9 cellular contexts compared by ENCODE assay signal in the genomic region with DNA sequence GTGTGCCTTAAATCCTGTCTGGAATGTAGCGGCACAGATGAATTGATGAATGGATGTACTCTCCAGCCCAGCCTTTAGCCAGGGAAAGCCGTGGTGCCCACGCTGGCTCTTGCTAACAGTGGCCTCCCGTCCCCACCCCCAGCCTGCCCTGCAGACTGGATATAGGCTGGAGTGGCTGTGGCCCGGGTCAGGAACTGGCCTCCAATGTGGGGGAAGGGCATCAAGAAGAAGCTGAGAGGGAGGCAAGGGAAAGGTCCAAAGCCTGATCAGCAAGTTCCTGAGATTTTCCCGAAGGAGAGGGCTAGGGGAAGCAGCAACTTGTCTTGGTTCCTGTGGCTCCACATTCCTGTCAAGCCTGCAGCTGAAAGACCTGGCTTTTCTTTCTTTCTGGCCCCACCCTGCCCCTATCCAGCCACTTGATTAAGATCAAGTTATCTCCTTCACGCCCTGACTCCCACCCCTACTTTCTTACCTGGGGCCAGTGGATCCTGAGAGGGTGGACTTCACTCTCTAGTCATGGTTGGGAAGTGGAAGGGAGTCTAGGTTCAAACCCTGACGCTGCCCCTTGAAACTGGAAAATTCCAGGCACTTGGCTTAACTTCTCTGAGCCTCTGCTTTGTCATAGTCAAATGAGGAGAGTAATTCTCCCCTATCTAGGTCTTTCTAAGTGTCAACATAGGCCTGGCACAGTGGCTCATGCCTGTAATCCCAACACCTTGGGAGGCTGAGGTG. TPM values are rescaled to one million over a fixed set of nuclear protein-coding genes. Genes with fewer than 3 reads are reported as not detected.
DNase-seq lines count a peak whose midpoint lies in the region; ATAC-seq, FAIRE-seq and TF ChIP-seq lines count a peak whose summit lies in the region.
"Had no signal": no experiment of that assay in that cellular context is flagged by ENCODE, and none has a peak within 500 bp of the region (broad histone marks: within the 10 kb centered on the region; RNA-seq: fewer than 3 reads in every experiment).

No MANE protein-coding gene starts in this region.

- POLR2A ChIA-PET in activated CD4-positive, alpha-beta memory T cell treated with anti-CD3 and anti-CD28 coated beads, Interleukin-2, amount 10 ng/mL, durations not matched to agents 7 days and 5 days (lab: Charles Lee) = interaction anchor here (1.5 to 2.9 kb wide), 2 partner anchors 8 to 11 kb away, joined by 4 to 45 read pairs; partner anchors contain the start of gene MICALL1
- POLR2A ChIA-PET in HepG2 (lab: Yijun Ruan, JAX) = interaction anchor here (0.6 to 6.8 kb wide), 7 partner anchors 8 to 95 kb away, joined by 3 to 69 read pairs (median 14); partner anchors contain the start of genes ANKRD54 and MICALL1

- ATAC-seq in HepG2 = peak; percentile 15

- no peak for DNase-seq in activated CD4-positive, alpha-beta memory T cell treated with anti-CD3 and anti-CD28 coated beads, Interleukin-2, amount 10 ng/mL, durations not matched to agents 7 days and 5 days
- DNase-seq in HepG2 (ENCODE audit: low spot score) (no peak), Kasumi-1 (lab: John Stamatoyannopoulos, UW) (no peak), NCI-H2196 (lab: John Stamatoyannopoulos, UW; ENCODE audit: unreplicated experiment) (no peak), NOMO-1 treated with DMSO at 0.1 percent for 48 hours (lab: John Stamatoyannopoulos, UW; ENCODE audit: unreplicated experiment) (no peak)
- DNase-seq: foreskin fibroblast; stimulated activated CD4-positive, alpha-beta T cell treated with anti-CD3 and anti-CD28 coated beads, Interleukin-1b, Interleukin-23, amount 100 ng/mL, for 48 hours had no signal

- no peaks in the 10 kb centered on the region for H3K79me2 ChIP-seq in HepG2 (ENCODE audit: insufficient read depth, low read length)

- CTCF ChIA-PET in activated CD4-positive, alpha-beta memory T cell treated with anti-CD3 and anti-CD28 coated beads, Interleukin-2, amount 10 ng/mL, durations not matched to agents 7 days and 5 days (lab: Charles Lee) = interaction anchor here (0.5 to 2.3 kb wide), 5 partner anchors 8 to 76 kb away, joined by 3 to 9 read pairs (median 4); no protein-coding TSS in a partner anchor
- CTCF ChIA-PET in HepG2 (lab: Yijun Ruan, JAX; ENCODE audit: low intra/inter-chr PET ratio, low total read pairs) = no interaction called here

- H3K4me1 Mint-ChIP-seq in activated CD4-positive, alpha-beta memory T cell treated with anti-CD3 and anti-CD28 coated beads, Interleukin-2, amount 10 ng/mL, durations not matched to agents 7 days and 5 days = peaks cover 33% of the 10 kb centered on the region

- WGBS in HepG2 (ENCODE audit: low lambda C conversion rate) = 33% methylated on average over 8 of the region's 8 CpGs

- H3K36me3 ChIP-seq in BLaER1 (peaks cover 40% of the 10 kb centered on the region), HepG2 (replicated peaks in 1 of 2; ENCODE audit: control insufficient read depth in 1 of 2, insufficient read depth in 2 of 2, low read length in 2 of 2) (peaks cover 1 to 2% of the 10 kb centered on the region in 2 experiments; a peak in 1 of 5 replicates)

- H3K27me3 ChIP-seq in BLaER1 (no peaks in the 10 kb centered on the region), HepG2 (ENCODE audit: control insufficient read depth in 1 of 2, insufficient read depth in 2 of 2, low read length in 2 of 2) (no peaks in the 10 kb centered on the region)

- H3K27ac Mint-ChIP-seq in activated CD4-positive, alpha-beta memory T cell treated with anti-CD3 and anti-CD28 coated beads, Interleukin-2, amount 10 ng/mL, durations not matched to agents 7 days and 5 days = peak overlapping the region; percentile 69

- H3K4me3 Mint-ChIP-seq in activated CD4-positive, alpha-beta memory T cell treated with anti-CD3 and anti-CD28 coated beads, Interleukin-2, amount 10 ng/mL, durations not matched to agents 7 days and 5 days = no peak overlapping the region

- intact Hi-C loops in HepG2 (cut with micrococcal nuclease; ENCODE audit: unreplicated experiment) = no loop called here

- no peak for TF ChIP-seq CTCF in HepG2 (CRISPR knock-in tag; IDR thresholded peaks at IDR 0.05)

- no TSS peak for BruUV-seq in HepG2 (replicated peaks; lab: Mats Ljungman, UMichigan)

- H3K27ac ChIP-seq in BLaER1 = 0 out of 2 replicates have a peak overlapping the region, but pooled peaks have one; percentile 15
- peak overlapping the region; percentile 61 for H3K27ac ChIP-seq in HepG2 (ENCODE audit: extremely low read length, insufficient read depth, low read length)
- H3K27ac ChIP-seq: VCaP had no signal

- H3K9me3 ChIP-seq in BLaER1 (no peaks in the 10 kb centered on the region), HepG2 (ENCODE audit: low read length) (no peaks in the 10 kb centered on the region)

- no peaks in the 10 kb centered on the region for H3K9me3 Mint-ChIP-seq in activated CD4-positive, alpha-beta memory T cell treated with anti-CD3 and anti-CD28 coated beads, Interleukin-2, amount 10 ng/mL, durations not matched to agents 7 days and 5 days

- peak overlapping the region; percentile 19 for H2AFZ ChIP-seq in HepG2 (ENCODE audit: low read length)

- H3K36me3 Mint-ChIP-seq in activated CD4-positive, alpha-beta memory T cell treated with anti-CD3 and anti-CD28 coated beads, Interleukin-2, amount 10 ng/mL, durations not matched to agents 7 days and 5 days (ENCODE audit: low read depth) = peaks cover 9% of the 10 kb centered on the region

- TF ChIP-seq RAD21 in HepG2 (CRISPR knock-in tag; IDR thresholded peaks at IDR 0.05) = no peak

- in situ Hi-C loops in HepG2 (cut with HindIII; ENCODE audit: extremely low pct_ligation_motif_present, low pct_unique_long_range_greater_than_20kb) = no loop called here

- H3K4me3 ChIP-seq in BLaER1 (no peak overlapping the region), HepG2 (replicated peaks in 1 of 3; ENCODE audit: insufficient read depth in 1 of 3, low read depth in 2 of 3, low read length in 3 of 3) (peak overlapping the region in 1 of 3 experiments; percentile 30; a peak in 1 of 6 replicates)

- H3K9ac ChIP-seq in BLaER1 (no peak overlapping the region), HepG2 (ENCODE audit: insufficient read depth, low read depth, low read length) (peak overlapping the region; percentile 49)

- H3K4me1 ChIP-seq in BLaER1 (peaks cover 41% of the 10 kb centered on the region), HepG2 (ENCODE audit: insufficient read depth, low read length) (peaks cover 82% of the 10 kb centered on the region)

- no peaks in the 10 kb centered on the region for H3K27me3 Mint-ChIP-seq in activated CD4-positive, alpha-beta memory T cell treated with anti-CD3 and anti-CD28 coated beads, Interleukin-2, amount 10 ng/mL, durations not matched to agents 7 days and 5 days

- no peak; a peak in 1 of 4 replicates for TF ChIP-seq EP300 in HepG2 (IDR thresholded peaks at IDR 0.05; ENCODE audit: low read depth in 2 of 2, low read length in 2 of 2)
- TF ChIP-seq EP300 in HepG2 (CRISPR knock-in tag; IDR thresholded peaks at IDR 0.05; ENCODE audit: borderline replicate concordance) = no peak

- FAIRE-seq in HepG2 (lab: Jason Lieb, UNC) = no peak

- TF ChIP-seq POLR2A in HepG2 (IDR thresholded peaks at IDR 0.05; ENCODE audit: insufficient read depth in 1 of 2, low read depth in 2 of 2, low read length in 2 of 2) = no peak

- H4K20me1 ChIP-seq in BLaER1 (no peaks in the 10 kb centered on the region), HepG2 (ENCODE audit: insufficient read depth, low read length) (no peaks in the 10 kb centered on the region)

- peak overlapping the region; percentile 84; the same call in 1 of the 2 replicates for H3K4me2 ChIP-seq in BLaER1
- peak overlapping the region; percentile 56 for H3K4me2 ChIP-seq in HepG2 (ENCODE audit: low read depth, low read length)

RNA-seq across cellular contexts. Expression of gene MICALL1, which starts 11.0 kb away (rescaled TPM):
- 10 to 100 TPM; 21.8 to 24.1 TPM for total RNA-seq in activated CD4-positive, alpha-beta memory T cell treated with anti-CD3 and anti-CD28 coated beads, Interleukin-2, amount 10 ng/mL, durations not matched to agents 7 days and 5 days
- 10.2 and 10.6 TPM in 2 replicates for total RNA-seq in HepG2 (2016; rRNA removed; fragmentation: Illumina TruSeq; extraction: Trizol)
- total RNA-seq in HepG2 (2016; cell fraction: cytosol; rRNA removed; fragmentation: Illumina TruSeq; extraction: Trizol; ENCODE audit: low read depth) = 3.4 and 3.8 TPM in 2 replicates
- total RNA-seq in HepG2 (2016; cell fraction: insoluble cytoplasmic fraction; rRNA removed; fragmentation: Illumina TruSeq; extraction: Trizol) = 9.0 and 10.7 TPM in 2 replicates
- 13.1 and 14.5 TPM in 2 replicates for total RNA-seq in HepG2 (2016; cell fraction: membrane; rRNA removed; fragmentation: Illumina TruSeq; extraction: Trizol)
- 7.8 and 8.7 TPM in 2 replicates for total RNA-seq in HepG2 (2016; cell fraction: nucleus; rRNA removed; fragmentation: Illumina TruSeq; extraction: Trizol)
- 7.6 and 10.2 TPM in 2 replicates for polyA plus RNA-seq in HepG2 (2011; rRNA removed)
- polyA plus RNA-seq in HepG2 (2011; cell fraction: cytosol; rRNA removed) = 6.7 and 7.5 TPM in 2 replicates
- polyA plus RNA-seq in HepG2 (2011; cell fraction: nucleus; rRNA removed) = 20.3 and 21.4 TPM in 2 replicates
- 6.6 and 10.9 TPM in 2 replicates for polyA plus RNA-seq in HepG2 (2012)
- polyA plus RNA-seq in HepG2 (2016; cell fraction: cytosol; fragmentation: Illumina TruSeq; extraction: Trizol; ENCODE audit: low read depth) = 4.2 and 4.5 TPM in 2 replicates
- polyA plus RNA-seq in HepG2 (2016; cell fraction: insoluble cytoplasmic fraction; fragmentation: Illumina TruSeq; extraction: Trizol; ENCODE audit: low read depth) = 11.5 and 15.1 TPM in 2 replicates
- polyA plus RNA-seq in HepG2 (2016; cell fraction: membrane; fragmentation: Illumina TruSeq; extraction: Trizol; ENCODE audit: low read depth) = 12.2 and 15.3 TPM in 2 replicates
- polyA plus RNA-seq in HepG2 (2016; cell fraction: nucleus; fragmentation: Illumina TruSeq; extraction: Trizol; ENCODE audit: insufficient read depth, low read depth) = 14.0 and 21.3 TPM in 2 replicates
- 20.1 and 35.6 TPM in 2 replicates for polyA minus RNA-seq in HepG2 (2011; rRNA and poly(A)+ RNA removed; ENCODE audit: low replicate concordance)
- polyA minus RNA-seq in HepG2 (2011; cell fraction: cytosol; rRNA and poly(A)+ RNA removed) = 11.8 and 17.0 TPM in 2 replicates
- 8.9 and 10.7 TPM in 2 replicates for polyA minus RNA-seq in HepG2 (2011; cell fraction: nucleus; rRNA and poly(A)+ RNA removed)

RNA-seq across cellular contexts. Expression of gene EIF3L, which starts 45.9 kb away (rescaled TPM):
- total RNA-seq in activated CD4-positive, alpha-beta memory T cell treated with anti-CD3 and anti-CD28 coated beads, Interleukin-2, amount 10 ng/mL, durations not matched to agents 7 days and 5 days = 100 to 1,000 TPM; 331 to 348 TPM
- total RNA-seq in HepG2 (2016; rRNA removed; fragmentation: Illumina TruSeq; extraction: Trizol) = 514 and 695 TPM in 2 replicates
- total RNA-seq in HepG2 (2016; cell fraction: cytosol; rRNA removed; fragmentation: Illumina TruSeq; extraction: Trizol; ENCODE audit: low read depth) = 243 and 303 TPM in 2 replicates
- total RNA-seq in HepG2 (2016; cell fraction: insoluble cytoplasmic fraction; rRNA removed; fragmentation: Illumina TruSeq; extraction: Trizol) = 490 and 695 TPM in 2 replicates
- 762 and 870 TPM in 2 replicates for total RNA-seq in HepG2 (2016; cell fraction: membrane; rRNA removed; fragmentation: Illumina TruSeq; extraction: Trizol)
- 260 and 289 TPM in 2 replicates for total RNA-seq in HepG2 (2016; cell fraction: nucleus; rRNA removed; fragmentation: Illumina TruSeq; extraction: Trizol)
- polyA plus RNA-seq in HepG2 (2011; rRNA removed) = 731 and 793 TPM in 2 replicates
- 709 and 837 TPM in 2 replicates for polyA plus RNA-seq in HepG2 (2011; cell fraction: cytosol; rRNA removed)
- 198 TPM in 2 replicates for polyA plus RNA-seq in HepG2 (2011; cell fraction: nucleus; rRNA removed)
- 793 and 993 TPM in 2 replicates for polyA plus RNA-seq in HepG2 (2012)
- polyA plus RNA-seq in HepG2 (2016; cell fraction: cytosol; fragmentation: Illumina TruSeq; extraction: Trizol; ENCODE audit: low read depth) = 256 and 328 TPM in 2 replicates
- 558 and 645 TPM in 2 replicates for polyA plus RNA-seq in HepG2 (2016; cell fraction: insoluble cytoplasmic fraction; fragmentation: Illumina TruSeq; extraction: Trizol; ENCODE audit: low read depth)
- 640 and 832 TPM in 2 replicates for polyA plus RNA-seq in HepG2 (2016; cell fraction: membrane; fragmentation: Illumina TruSeq; extraction: Trizol; ENCODE audit: low read depth)
- 328 and 345 TPM in 2 replicates for polyA plus RNA-seq in HepG2 (2016; cell fraction: nucleus; fragmentation: Illumina TruSeq; extraction: Trizol; ENCODE audit: insufficient read depth, low read depth)
- 689 and 781 TPM in 2 replicates for polyA minus RNA-seq in HepG2 (2011; rRNA and poly(A)+ RNA removed; ENCODE audit: low replicate concordance)
- 221 and 268 TPM in 2 replicates for polyA minus RNA-seq in HepG2 (2011; cell fraction: cytosol; rRNA and poly(A)+ RNA removed)
- polyA minus RNA-seq in HepG2 (2011; cell fraction: nucleus; rRNA and poly(A)+ RNA removed) = 133 and 175 TPM in 2 replicates

RNA-seq across cellular contexts. Expression of gene ANKRD54, which starts 51.0 kb away (rescaled TPM):
- 10 to 100 TPM; 22.1 TPM for total RNA-seq in activated CD4-positive, alpha-beta memory T cell treated with anti-CD3 and anti-CD28 coated beads, Interleukin-2, amount 10 ng/mL, durations not matched to agents 7 days and 5 days
- total RNA-seq in HepG2 (2016; rRNA removed; fragmentation: Illumina TruSeq; extraction: Trizol) = 31.9 and 33.6 TPM in 2 replicates
- total RNA-seq in HepG2 (2016; cell fraction: cytosol; rRNA removed; fragmentation: Illumina TruSeq; extraction: Trizol; ENCODE audit: low read depth) = 14.6 and 15.2 TPM in 2 replicates
- 27.3 and 32.7 TPM in 2 replicates for total RNA-seq in HepG2 (2016; cell fraction: insoluble cytoplasmic fraction; rRNA removed; fragmentation: Illumina TruSeq; extraction: Trizol)
- total RNA-seq in HepG2 (2016; cell fraction: membrane; rRNA removed; fragmentation: Illumina TruSeq; extraction: Trizol) = 29.4 and 34.6 TPM in 2 replicates
- total RNA-seq in HepG2 (2016; cell fraction: nucleus; rRNA removed; fragmentation: Illumina TruSeq; extraction: Trizol) = 20.7 and 24.5 TPM in 2 replicates
- 28.5 and 33.1 TPM in 2 replicates for polyA plus RNA-seq in HepG2 (2011; rRNA removed)
- 17.8 and 30.6 TPM in 2 replicates for polyA plus RNA-seq in HepG2 (2011; cell fraction: cytosol; rRNA removed)
- 64.2 and 84.7 TPM in 2 replicates for polyA plus RNA-seq in HepG2 (2011; cell fraction: nucleus; rRNA removed)
- 14.5 and 14.8 TPM in 2 replicates for polyA plus RNA-seq in HepG2 (2012)
- 12.7 and 16.5 TPM in 2 replicates for polyA plus RNA-seq in HepG2 (2016; cell fraction: cytosol; fragmentation: Illumina TruSeq; extraction: Trizol; ENCODE audit: low read depth)
- polyA plus RNA-seq in HepG2 (2016; cell fraction: insoluble cytoplasmic fraction; fragmentation: Illumina TruSeq; extraction: Trizol; ENCODE audit: low read depth) = 32.6 and 37.8 TPM in 2 replicates
- 25.4 and 26.8 TPM in 2 replicates for polyA plus RNA-seq in HepG2 (2016; cell fraction: membrane; fragmentation: Illumina TruSeq; extraction: Trizol; ENCODE audit: low read depth)
- 46.2 and 51.6 TPM in 2 replicates for polyA plus RNA-seq in HepG2 (2016; cell fraction: nucleus; fragmentation: Illumina TruSeq; extraction: Trizol; ENCODE audit: insufficient read depth, low read depth)
- polyA minus RNA-seq in HepG2 (2011; rRNA and poly(A)+ RNA removed; ENCODE audit: low replicate concordance) = 44.8 and 54.2 TPM in 2 replicates
- polyA minus RNA-seq in HepG2 (2011; cell fraction: cytosol; rRNA and poly(A)+ RNA removed) = 12.0 and 15.7 TPM in 2 replicates
- 13.5 and 14.0 TPM in 2 replicates for polyA minus RNA-seq in HepG2 (2011; cell fraction: nucleus; rRNA and poly(A)+ RNA removed)

RNA-seq across cellular contexts. Expression of gene C22orf23, which starts 58.3 kb away (rescaled TPM):
- total RNA-seq in activated CD4-positive, alpha-beta memory T cell treated with anti-CD3 and anti-CD28 coated beads, Interleukin-2, amount 10 ng/mL, durations not matched to agents 7 days and 5 days = not detected
- total RNA-seq in HepG2 (2016; rRNA removed; fragmentation: Illumina TruSeq; extraction: Trizol) = 0.24 and 0.32 TPM in 2 replicates
- total RNA-seq in HepG2 (2016; cell fraction: cytosol; rRNA removed; fragmentation: Illumina TruSeq; extraction: Trizol; ENCODE audit: low read depth) = 0.40 and 0.44 TPM in 2 replicates
- total RNA-seq in HepG2 (2016; cell fraction: insoluble cytoplasmic fraction; rRNA removed; fragmentation: Illumina TruSeq; extraction: Trizol) = 0.22 and 0.28 TPM in 2 replicates
- total RNA-seq in HepG2 (2016; cell fraction: membrane; rRNA removed; fragmentation: Illumina TruSeq; extraction: Trizol) = 0.68 and 1.1 TPM in 2 replicates
- 0.50 TPM in 2 replicates for total RNA-seq in HepG2 (2016; cell fraction: nucleus; rRNA removed; fragmentation: Illumina TruSeq; extraction: Trizol)
- polyA plus RNA-seq in HepG2 (2011; rRNA removed) = 0.21 and 0.24 TPM in 2 replicates
- 0.13 and 0.25 TPM in 2 replicates for polyA plus RNA-seq in HepG2 (2011; cell fraction: cytosol; rRNA removed)
- 0.34 and 0.45 TPM in 2 replicates for polyA plus RNA-seq in HepG2 (2011; cell fraction: nucleus; rRNA removed)
- polyA plus RNA-seq in HepG2 (2012) = 0.21 and 0.31 TPM in 2 replicates
- 0.36 and 0.62 TPM in 2 replicates for polyA plus RNA-seq in HepG2 (2016; cell fraction: cytosol; fragmentation: Illumina TruSeq; extraction: Trizol; ENCODE audit: low read depth)
- 0.39 and 0.41 TPM in 2 replicates for polyA plus RNA-seq in HepG2 (2016; cell fraction: insoluble cytoplasmic fraction; fragmentation: Illumina TruSeq; extraction: Trizol; ENCODE audit: low read depth)
- 0.43 and 0.85 TPM in 2 replicates for polyA plus RNA-seq in HepG2 (2016; cell fraction: membrane; fragmentation: Illumina TruSeq; extraction: Trizol; ENCODE audit: low read depth)
- 0.55 TPM in 1 of 2 replicates, not detected in the other for polyA plus RNA-seq in HepG2 (2016; cell fraction: nucleus; fragmentation: Illumina TruSeq; extraction: Trizol; ENCODE audit: insufficient read depth, low read depth)
- polyA minus RNA-seq in HepG2 (2011; rRNA and poly(A)+ RNA removed; ENCODE audit: low replicate concordance) = 0.21 and 0.34 TPM in 2 replicates
- polyA minus RNA-seq in HepG2 (2011; cell fraction: cytosol; rRNA and poly(A)+ RNA removed) = not detected in 2 replicates
- 0.77 TPM in 1 of 2 replicates, not detected in the other for polyA minus RNA-seq in HepG2 (2011; cell fraction: nucleus; rRNA and poly(A)+ RNA removed)

RNA-seq across cellular contexts. Expression of gene POLR2F, which starts 58.4 kb away (rescaled TPM):
- total RNA-seq in activated CD4-positive, alpha-beta memory T cell treated with anti-CD3 and anti-CD28 coated beads, Interleukin-2, amount 10 ng/mL, durations not matched to agents 7 days and 5 days = 10 to 100 TPM; 50.1 to 56.4 TPM
- total RNA-seq in HepG2 (2016; rRNA removed; fragmentation: Illumina TruSeq; extraction: Trizol) = 135 and 147 TPM in 2 replicates
- 107 and 130 TPM in 2 replicates for total RNA-seq in HepG2 (2016; cell fraction: cytosol; rRNA removed; fragmentation: Illumina TruSeq; extraction: Trizol; ENCODE audit: low read depth)
- total RNA-seq in HepG2 (2016; cell fraction: insoluble cytoplasmic fraction; rRNA removed; fragmentation: Illumina TruSeq; extraction: Trizol) = 141 and 150 TPM in 2 replicates
- total RNA-seq in HepG2 (2016; cell fraction: membrane; rRNA removed; fragmentation: Illumina TruSeq; extraction: Trizol) = 184 and 188 TPM in 2 replicates
- total RNA-seq in HepG2 (2016; cell fraction: nucleus; rRNA removed; fragmentation: Illumina TruSeq; extraction: Trizol) = 49.0 and 50.7 TPM in 2 replicates
- polyA plus RNA-seq in HepG2 (2011; rRNA removed) = 136 and 158 TPM in 2 replicates
- polyA plus RNA-seq in HepG2 (2011; cell fraction: cytosol; rRNA removed) = 155 and 221 TPM in 2 replicates
- polyA plus RNA-seq in HepG2 (2011; cell fraction: nucleus; rRNA removed) = 72.1 and 83.3 TPM in 2 replicates
- polyA plus RNA-seq in HepG2 (2012) = 135 and 152 TPM in 2 replicates
- polyA plus RNA-seq in HepG2 (2016; cell fraction: cytosol; fragmentation: Illumina TruSeq; extraction: Trizol; ENCODE audit: low read depth) = 196 and 219 TPM in 2 replicates
- polyA plus RNA-seq in HepG2 (2016; cell fraction: insoluble cytoplasmic fraction; fragmentation: Illumina TruSeq; extraction: Trizol; ENCODE audit: low read depth) = 220 TPM in 2 replicates
- 238 and 251 TPM in 2 replicates for polyA plus RNA-seq in HepG2 (2016; cell fraction: membrane; fragmentation: Illumina TruSeq; extraction: Trizol; ENCODE audit: low read depth)
- 117 and 120 TPM in 2 replicates for polyA plus RNA-seq in HepG2 (2016; cell fraction: nucleus; fragmentation: Illumina TruSeq; extraction: Trizol; ENCODE audit: insufficient read depth, low read depth)
- polyA minus RNA-seq in HepG2 (2011; rRNA and poly(A)+ RNA removed; ENCODE audit: low replicate concordance) = 30.1 and 40.6 TPM in 2 replicates
- 33.1 TPM in 2 replicates for polyA minus RNA-seq in HepG2 (2011; cell fraction: cytosol; rRNA and poly(A)+ RNA removed)
- polyA minus RNA-seq in HepG2 (2011; cell fraction: nucleus; rRNA and poly(A)+ RNA removed) = 14.9 and 15.7 TPM in 2 replicates
